21 cellular contexts compared by ENCODE assay signal in the genomic region with DNA sequence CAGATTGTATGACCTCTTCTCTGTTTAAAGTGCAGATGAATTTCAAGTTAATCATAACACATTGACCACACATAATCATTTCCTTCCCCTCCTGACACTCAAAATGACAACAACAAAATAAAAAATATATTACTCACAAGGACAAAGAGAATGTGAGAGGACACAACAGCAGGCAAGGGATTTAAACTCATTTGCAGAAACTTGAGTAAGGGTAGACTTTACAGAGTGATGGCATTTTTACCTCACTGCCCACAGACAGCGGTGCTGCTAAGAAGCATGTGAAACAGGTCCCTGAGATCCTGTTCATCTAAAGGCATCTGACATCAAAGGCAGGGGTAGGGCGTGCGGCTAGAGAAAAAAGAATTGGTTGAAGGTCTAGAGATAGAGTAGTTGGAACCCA.
"Had no signal": no experiment of that assay in that cellular context is flagged by ENCODE, and none has a peak within 500 bp of the region (broad histone marks: within the 10 kb centered on the region; RNA-seq: fewer than 3 reads in every experiment).

No MANE protein-coding gene starts in this region.

- H3K4me1 ChIP-seq: SJSA1 had no signal

- H3K27ac ChIP-seq: SJSA1, SK-N-MC had no signal

- H3K27me3 ChIP-seq: SJSA1 had no signal

- H3K9me3 ChIP-seq: SJSA1 had no signal

- DNase-seq: KBM-7, MG63, NCI-H1092, NCI-H1105 treated with DMSO at 0.1 percent for 48 hours, NCI-H1417 treated with DMSO at 0.1 percent for 48 hours, NCI-H146, NCI-H187, NCI-H2029, NCI-H2081 treated with DMSO at 0.1 percent for 48 hours, NCI-H2171, NCI-H226, NCI-H446, NCI-H510A, NCI-H524 treated with DMSO at 0.1 percent for 48 hours, NCI-H69, NCI-H774, Right ventricle myocardium superior, RPMI8226, SIG-M5 had no signal
